ENCODE assay signal across 1 cellular context in genomic region chr21:37257526-37257966, GRCh38.
TF ChIP-seq lines count a peak whose summit lies in the region.

No MANE protein-coding gene starts in this region.

TF ChIP-seq in HepG2, 621 proteins besides CTCF, POLR2A, EP300 and RAD21 (continued from another document and continues in another):
- TF ChIP-seq ZNF512 (CRISPR knock-in tag; IDR thresholded peaks at IDR 0.05) (0 out of 2 replicates have a peak, but pooled peaks have one; percentile 59), ZNF256 (CRISPR knock-in tag; conservative IDR thresholded peaks at IDR 0.05) (no peak), FOXA3 (CRISPR knock-in tag; IDR thresholded peaks at IDR 0.05) (no peak), ZNF562 (CRISPR knock-in tag; IDR thresholded peaks at IDR 0.05; ENCODE audit: borderline replicate concordance) (no peak), TAF1 (CRISPR knock-in tag; IDR thresholded peaks at IDR 0.05) (no peak; the same call in 1 of the 2 replicates), AHR (CRISPR knock-in tag; IDR thresholded peaks at IDR 0.05) (no peak), ZNF274 (CRISPR knock-in tag; IDR thresholded peaks at IDR 0.05) (no peak), ZNF431 (CRISPR knock-in tag; IDR thresholded peaks at IDR 0.05; ENCODE audit: borderline replicate concordance, low read depth) (no peak), ZNF138 (CRISPR knock-in tag; IDR thresholded peaks at IDR 0.05; ENCODE audit: low read depth) (0 out of 2 replicates have a peak, but pooled peaks have one; percentile 5), ZNF432 (CRISPR knock-in tag; IDR thresholded peaks at IDR 0.05; ENCODE audit: borderline replicate concordance) (no peak), CBFB (CRISPR knock-in tag; IDR thresholded peaks at IDR 0.05) (no peak), PBX3 (CRISPR knock-in tag; IDR thresholded peaks at IDR 0.05; ENCODE audit: borderline replicate concordance) (no peak), CBX5 (CRISPR knock-in tag; IDR thresholded peaks at IDR 0.05; ENCODE audit: borderline replicate concordance) (no peak), KMT2A (CRISPR knock-in tag; IDR thresholded peaks at IDR 0.05) (no peak), ZNF414 (CRISPR knock-in tag; IDR thresholded peaks at IDR 0.05) (no peak), ZNF383 (CRISPR knock-in tag; IDR thresholded peaks at IDR 0.05; ENCODE audit: borderline replicate concordance) (no peak), ZNF260 (CRISPR knock-in tag; IDR thresholded peaks at IDR 0.05; ENCODE audit: borderline replicate concordance, low read depth) (no peak), ASH2L (IDR thresholded peaks at IDR 0.05; ENCODE audit: insufficient read length, low read depth, low read length) (no peak), HCFC1 (IDR thresholded peaks at IDR 0.05; ENCODE audit: low read depth, low read length) (no peak), GMEB1 (CRISPR knock-in tag; IDR thresholded peaks at IDR 0.05; ENCODE audit: borderline replicate concordance) (no peak), ZMAT3 (CRISPR knock-in tag; conservative IDR thresholded peaks at IDR 0.05) (no peak), MYC (CRISPR knock-in tag; IDR thresholded peaks at IDR 0.05; ENCODE audit: borderline replicate concordance) (no peak; the same call in 1 of the 2 replicates), ZBTB43 (CRISPR knock-in tag; conservative IDR thresholded peaks at IDR 0.05) (no peak), GLI4 (CRISPR knock-in tag; IDR thresholded peaks at IDR 0.05; ENCODE audit: borderline replicate concordance) (no peak), ZNF441 (CRISPR knock-in tag; IDR thresholded peaks at IDR 0.05; ENCODE audit: borderline replicate concordance) (no peak), ZNF124 (CRISPR knock-in tag; IDR thresholded peaks at IDR 0.05) (no peak), ZBTB7A (CRISPR knock-in tag; IDR thresholded peaks at IDR 0.05) (no peak), ZNF503 (CRISPR knock-in tag; IDR thresholded peaks at IDR 0.05) (no peak), TMF1 (CRISPR knock-in tag; IDR thresholded peaks at IDR 0.05; ENCODE audit: low read depth) (no peak), TSC22D2 (CRISPR knock-in tag; IDR thresholded peaks at IDR 0.05; ENCODE audit: borderline replicate concordance) (no peak), NCOA5 (CRISPR knock-in tag; IDR thresholded peaks at IDR 0.05) (no peak), HIVEP1 (CRISPR knock-in tag; IDR thresholded peaks at IDR 0.05) (no peak), XRCC5 (optimal IDR thresholded peaks at IDR 0.05; ENCODE audit: low read length) (no peak), ZNF235 (CRISPR knock-in tag; IDR thresholded peaks at IDR 0.05; ENCODE audit: borderline replicate concordance) (no peak), ADNP (CRISPR knock-in tag; IDR thresholded peaks at IDR 0.05) (no peak), ZNF276 (CRISPR knock-in tag; IDR thresholded peaks at IDR 0.05; ENCODE audit: low read depth) (no peak), DR1 (CRISPR knock-in tag; IDR thresholded peaks at IDR 0.05) (no peak), ZNF33A (CRISPR knock-in tag; IDR thresholded peaks at IDR 0.05; ENCODE audit: borderline replicate concordance) (no peak), ZNF672 (CRISPR knock-in tag; IDR thresholded peaks at IDR 0.05) (no peak), TOE1 (CRISPR knock-in tag; IDR thresholded peaks at IDR 0.05) (no peak), FLYWCH1 (CRISPR knock-in tag; IDR thresholded peaks at IDR 0.05) (0 out of 2 replicates have a peak, but pooled peaks have one; percentile 41), ZNF264 (CRISPR knock-in tag; IDR thresholded peaks at IDR 0.05) (no peak)
- TF ChIP-seq, protein P1, sequence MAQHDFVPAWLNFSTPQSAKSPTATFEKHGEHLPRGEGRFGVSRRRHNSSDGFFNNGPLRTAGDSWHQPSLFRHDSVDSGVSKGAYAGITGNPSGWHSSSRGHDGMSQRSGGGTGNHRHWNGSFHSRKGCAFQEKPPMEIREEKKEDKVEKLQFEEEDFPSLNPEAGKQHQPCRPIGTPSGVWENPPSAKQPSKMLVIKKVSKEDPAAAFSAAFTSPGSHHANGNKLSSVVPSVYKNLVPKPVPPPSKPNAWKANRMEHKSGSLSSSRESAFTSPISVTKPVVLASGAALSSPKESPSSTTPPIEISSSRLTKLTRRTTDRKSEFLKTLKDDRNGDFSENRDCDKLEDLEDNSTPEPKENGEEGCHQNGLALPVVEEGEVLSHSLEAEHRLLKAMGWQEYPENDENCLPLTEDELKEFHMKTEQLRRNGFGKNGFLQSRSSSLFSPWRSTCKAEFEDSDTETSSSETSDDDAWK (CRISPR knock-in tag; IDR thresholded peaks at IDR 0.05), result no peak
- TF ChIP-seq, protein P2, sequence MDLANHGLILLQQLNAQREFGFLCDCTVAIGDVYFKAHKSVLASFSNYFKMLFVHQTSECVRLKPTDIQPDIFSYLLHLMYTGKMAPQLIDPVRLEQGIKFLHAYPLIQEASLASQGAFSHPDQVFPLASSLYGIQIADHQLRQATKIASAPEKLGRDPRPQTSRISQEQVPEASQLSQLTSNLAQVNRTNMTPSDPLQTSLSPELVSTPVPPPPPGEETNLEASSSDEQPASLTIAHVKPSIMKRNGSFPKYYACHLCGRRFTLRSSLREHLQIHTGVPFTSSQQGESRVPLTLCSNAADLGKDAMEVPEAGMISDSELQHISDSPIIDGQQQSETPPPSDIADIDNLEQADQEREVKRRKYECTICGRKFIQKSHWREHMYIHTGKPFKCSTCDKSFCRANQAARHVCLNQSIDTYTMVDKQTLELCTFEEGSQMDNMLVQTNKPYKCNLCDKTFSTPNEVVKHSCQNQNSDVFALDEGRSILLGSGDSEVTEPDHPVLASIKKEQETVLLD (CRISPR knock-in tag; IDR thresholded peaks at IDR 0.05; ENCODE audit: low read depth), result peak; percentile 53; the same call in 1 of the 2 replicates
- TF ChIP-seq, protein P3, sequence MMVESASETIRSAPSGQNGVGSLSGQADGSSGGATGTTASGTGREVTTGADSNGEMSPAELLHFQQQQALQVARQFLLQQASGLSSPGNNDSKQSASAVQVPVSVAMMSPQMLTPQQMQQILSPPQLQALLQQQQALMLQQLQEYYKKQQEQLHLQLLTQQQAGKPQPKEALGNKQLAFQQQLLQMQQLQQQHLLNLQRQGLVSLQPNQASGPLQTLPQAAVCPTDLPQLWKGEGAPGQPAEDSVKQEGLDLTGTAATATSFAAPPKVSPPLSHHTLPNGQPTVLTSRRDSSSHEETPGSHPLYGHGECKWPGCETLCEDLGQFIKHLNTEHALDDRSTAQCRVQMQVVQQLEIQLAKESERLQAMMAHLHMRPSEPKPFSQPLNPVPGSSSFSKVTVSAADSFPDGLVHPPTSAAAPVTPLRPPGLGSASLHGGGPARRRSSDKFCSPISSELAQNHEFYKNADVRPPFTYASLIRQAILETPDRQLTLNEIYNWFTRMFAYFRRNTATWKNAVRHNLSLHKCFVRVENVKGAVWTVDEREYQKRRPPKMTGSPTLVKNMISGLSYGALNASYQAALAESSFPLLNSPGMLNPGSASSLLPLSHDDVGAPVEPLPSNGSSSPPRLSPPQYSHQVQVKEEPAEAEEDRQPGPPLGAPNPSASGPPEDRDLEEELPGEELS (CRISPR knock-in tag; IDR thresholded peaks at IDR 0.05), result no peak
- TF ChIP-seq, protein P4, sequence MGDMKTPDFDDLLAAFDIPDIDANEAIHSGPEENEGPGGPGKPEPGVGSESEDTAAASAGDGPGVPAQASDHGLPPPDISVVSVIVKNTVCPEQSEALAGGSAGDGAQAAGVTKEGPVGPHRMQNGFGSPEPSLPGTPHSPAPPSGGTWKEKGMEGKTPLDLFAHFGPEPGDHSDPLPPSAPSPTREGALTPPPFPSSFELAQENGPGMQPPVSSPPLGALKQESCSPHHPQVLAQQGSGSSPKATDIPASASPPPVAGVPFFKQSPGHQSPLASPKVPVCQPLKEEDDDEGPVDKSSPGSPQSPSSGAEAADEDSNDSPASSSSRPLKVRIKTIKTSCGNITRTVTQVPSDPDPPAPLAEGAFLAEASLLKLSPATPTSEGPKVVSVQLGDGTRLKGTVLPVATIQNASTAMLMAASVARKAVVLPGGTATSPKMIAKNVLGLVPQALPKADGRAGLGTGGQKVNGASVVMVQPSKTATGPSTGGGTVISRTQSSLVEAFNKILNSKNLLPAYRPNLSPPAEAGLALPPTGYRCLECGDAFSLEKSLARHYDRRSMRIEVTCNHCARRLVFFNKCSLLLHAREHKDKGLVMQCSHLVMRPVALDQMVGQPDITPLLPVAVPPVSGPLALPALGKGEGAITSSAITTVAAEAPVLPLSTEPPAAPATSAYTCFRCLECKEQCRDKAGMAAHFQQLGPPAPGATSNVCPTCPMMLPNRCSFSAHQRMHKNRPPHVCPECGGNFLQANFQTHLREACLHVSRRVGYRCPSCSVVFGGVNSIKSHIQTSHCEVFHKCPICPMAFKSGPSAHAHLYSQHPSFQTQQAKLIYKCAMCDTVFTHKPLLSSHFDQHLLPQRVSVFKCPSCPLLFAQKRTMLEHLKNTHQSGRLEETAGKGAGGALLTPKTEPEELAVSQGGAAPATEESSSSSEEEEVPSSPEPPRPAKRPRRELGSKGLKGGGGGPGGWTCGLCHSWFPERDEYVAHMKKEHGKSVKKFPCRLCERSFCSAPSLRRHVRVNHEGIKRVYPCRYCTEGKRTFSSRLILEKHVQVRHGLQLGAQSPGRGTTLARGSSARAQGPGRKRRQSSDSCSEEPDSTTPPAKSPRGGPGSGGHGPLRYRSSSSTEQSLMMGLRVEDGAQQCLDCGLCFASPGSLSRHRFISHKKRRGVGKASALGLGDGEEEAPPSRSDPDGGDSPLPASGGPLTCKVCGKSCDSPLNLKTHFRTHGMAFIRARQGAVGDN (CRISPR knock-in tag; IDR thresholded peaks at IDR 0.05), result no peak; the same call in 1 of the 2 replicates
